8 cellular contexts compared by ENCODE assay signal in the genomic region with DNA sequence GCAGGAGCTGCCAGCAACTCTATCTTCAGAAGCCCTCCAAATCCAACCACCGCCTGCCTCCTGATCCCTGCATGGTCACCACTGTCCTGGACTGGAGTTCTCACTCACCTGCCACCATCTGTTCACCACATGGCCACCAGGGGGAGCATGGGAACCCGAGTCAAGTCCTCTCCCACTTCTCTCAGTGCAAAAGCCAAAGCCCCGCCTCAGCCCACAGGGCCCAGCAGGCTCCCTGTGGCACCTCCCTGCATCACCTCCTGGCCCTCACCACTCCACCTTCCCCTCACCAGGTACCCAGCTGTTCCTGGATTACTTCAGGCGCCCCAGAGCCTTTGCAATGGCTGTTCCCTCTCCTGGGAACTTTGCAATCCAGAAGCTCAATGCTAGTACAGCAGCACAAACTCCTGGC. TPM values are rescaled to one million over a fixed set of nuclear protein-coding genes. Genes with fewer than 3 reads are reported as not detected.
A peak's percentile ranks its signal among the peaks of the same experiment; 100 is the strongest.
DNase-seq lines count a peak whose midpoint lies in the region; ATAC-seq, FAIRE-seq and TF ChIP-seq lines count a peak whose summit lies in the region.

No MANE protein-coding gene starts in this region.

- peaks cover 53% of the 10 kb centered on the region; the same call in 1 of the 2 replicates for H3K36me3 ChIP-seq in Loucy (ENCODE audit: insufficient read depth, low read length)

- no peaks in the 10 kb centered on the region for H3K27me3 ChIP-seq in Loucy (ENCODE audit: insufficient read depth, low read length, poor library complexity, severe bottlenecking)

- H3K9ac ChIP-seq in Loucy (ENCODE audit: low read depth, low read length, poor library complexity, severe bottlenecking), result no peak overlapping the region

- no peaks in the 10 kb centered on the region for H3K9me2 ChIP-seq in Loucy (replicated peaks; ENCODE audit: low read depth, low read length)

- FAIRE-seq in urothelium cell line (lab: Jason Lieb, UNC), result no peak

- H4K20me1 ChIP-seq in Loucy (ENCODE audit: insufficient read depth, low read length, poor library complexity, severe bottlenecking), result peaks cover 16% of the 10 kb centered on the region

- H3K79me2 ChIP-seq in Loucy (ENCODE audit: insufficient read depth, low read length), result peaks cover 17% of the 10 kb centered on the region

- ATAC-seq in HG02571 (IDR thresholded peaks at IDR 0.05; ENCODE audit: unreplicated experiment), result no peak

- peak; percentile 83 for DNase-seq in Daoy (ENCODE audit: low read depth)
- peak; percentile 83 for DNase-seq in SK-MEL-5 (ENCODE audit: low read depth, low spot score)
- DNase-seq in activated gamma-delta T cell treated with anti-CD3 and anti-CD28 coated beads, Interleukin-2, amount 50 U/mL, for 16 hours (ENCODE audit: low read depth), result peak; percentile 84
- DNase-seq in globus pallidus (ENCODE audit: low spot score), result peak; percentile 46
- DNase-seq in posterior vena cava (ENCODE audit: low spot score), result peak; percentile 93
- peak; percentile 75 for DNase-seq in urothelium cell line (ENCODE audit: low spot score)

- no peak overlapping the region for H3K4me3 ChIP-seq in Loucy (ENCODE audit: low read length, poor library complexity, severe bottlenecking)

- H3F3A ChIP-seq in Loucy (ENCODE audit: low read depth), result peaks cover 2% of the 10 kb centered on the region

- no peaks in the 10 kb centered on the region for H3K9me3 ChIP-seq in Loucy (ENCODE audit: insufficient read depth, low read depth, low read length)

- in situ Hi-C loops in SK-MEL-5 (cut with HindIII; ENCODE audit: low pct_unique_long_range_greater_than_20kb, low sequenced_read_pairs), result no loop called here

- peak; percentile 88 for TF ChIP-seq CTCF in Loucy (conservative IDR thresholded peaks at IDR 0.05; ENCODE audit: low read length)

- H2AFZ ChIP-seq in Loucy (ENCODE audit: low read length), result no peak overlapping the region

- intact Hi-C loops in posterior vena cava (cut with DNase I), result no loop called here

- no peak overlapping the region for H3K4me2 ChIP-seq in Loucy (ENCODE audit: low read depth, low read length, poor library complexity, severe bottlenecking)

- peaks cover 8% of the 10 kb centered on the region for H3K4me1 ChIP-seq in Loucy (ENCODE audit: insufficient read depth, low read length, poor library complexity, severe bottlenecking)

RNA-seq across cellular contexts. Expression of a gene that starts 5.3 kb away (rescaled TPM):
- 105 and 132 TPM in 2 replicates for total RNA-seq in Daoy (2014; rRNA removed; shearing (Covaris generic))
- 52.7 and 57.8 TPM in 2 replicates for total RNA-seq in SK-MEL-5 (2014; rRNA removed; shearing (Covaris generic))
- polyA plus RNA-seq in SK-MEL-5 (2015; cell fraction: cytosol; rRNA removed), result 66.8 and 68.3 TPM in 2 replicates
- polyA plus RNA-seq in SK-MEL-5 (2015; cell fraction: nucleus; rRNA removed), result 169 and 263 TPM in 2 replicates
- 10 to 100 TPM; 47.2 to 52.6 TPM for total RNA-seq in posterior vena cava

RNA-seq across cellular contexts. Expression of a gene that starts 9.8 kb away (rescaled TPM):
- total RNA-seq in Daoy (2014; rRNA removed; shearing (Covaris generic)), result 9.0 and 10.6 TPM in 2 replicates
- total RNA-seq in SK-MEL-5 (2014; rRNA removed; shearing (Covaris generic)), result 2.9 and 8.0 TPM in 2 replicates
- 8.4 and 13.0 TPM in 2 replicates for polyA plus RNA-seq in SK-MEL-5 (2015; cell fraction: cytosol; rRNA removed)
- polyA plus RNA-seq in SK-MEL-5 (2015; cell fraction: nucleus; rRNA removed), result 13.0 and 16.7 TPM in 2 replicates
- 1 to 10 TPM; 6.7 to 6.9 TPM for total RNA-seq in posterior vena cava

RNA-seq across cellular contexts. Expression of a gene that starts 9.8 kb away (rescaled TPM):
- total RNA-seq in Daoy (2014; rRNA removed; shearing (Covaris generic)), result 18.0 and 20.7 TPM in 2 replicates
- 32.0 and 33.5 TPM in 2 replicates for total RNA-seq in SK-MEL-5 (2014; rRNA removed; shearing (Covaris generic))
- polyA plus RNA-seq in SK-MEL-5 (2015; cell fraction: cytosol; rRNA removed), result 74.5 and 93.3 TPM in 2 replicates
- polyA plus RNA-seq in SK-MEL-5 (2015; cell fraction: nucleus; rRNA removed), result 82.0 and 123 TPM in 2 replicates
- total RNA-seq in posterior vena cava, result 10 to 100 TPM; 57.2 to 95.8 TPM

RNA-seq across cellular contexts. Expression of a gene that starts 11.4 kb away (rescaled TPM):
- total RNA-seq in Daoy (2014; rRNA removed; shearing (Covaris generic)), result not detected in 2 replicates
- total RNA-seq in SK-MEL-5 (2014; rRNA removed; shearing (Covaris generic)), result not detected in 2 replicates
- not detected in 2 replicates for polyA plus RNA-seq in SK-MEL-5 (2015; cell fraction: cytosol; rRNA removed)
- not detected in 2 replicates for polyA plus RNA-seq in SK-MEL-5 (2015; cell fraction: nucleus; rRNA removed)
- not detected for total RNA-seq in posterior vena cava

RNA-seq across cellular contexts. Expression of a gene that starts 20.0 kb away (rescaled TPM):
- total RNA-seq in Daoy (2014; rRNA removed; shearing (Covaris generic)), result 14.2 and 14.6 TPM in 2 replicates
- 6.1 and 8.6 TPM in 2 replicates for total RNA-seq in SK-MEL-5 (2014; rRNA removed; shearing (Covaris generic))
- 11.1 and 12.4 TPM in 2 replicates for polyA plus RNA-seq in SK-MEL-5 (2015; cell fraction: cytosol; rRNA removed)
- polyA plus RNA-seq in SK-MEL-5 (2015; cell fraction: nucleus; rRNA removed), result 17.9 and 30.2 TPM in 2 replicates
- total RNA-seq in posterior vena cava, result 1 to 10 TPM; 3.1 to 3.6 TPM
